In the genomic region with DNA sequence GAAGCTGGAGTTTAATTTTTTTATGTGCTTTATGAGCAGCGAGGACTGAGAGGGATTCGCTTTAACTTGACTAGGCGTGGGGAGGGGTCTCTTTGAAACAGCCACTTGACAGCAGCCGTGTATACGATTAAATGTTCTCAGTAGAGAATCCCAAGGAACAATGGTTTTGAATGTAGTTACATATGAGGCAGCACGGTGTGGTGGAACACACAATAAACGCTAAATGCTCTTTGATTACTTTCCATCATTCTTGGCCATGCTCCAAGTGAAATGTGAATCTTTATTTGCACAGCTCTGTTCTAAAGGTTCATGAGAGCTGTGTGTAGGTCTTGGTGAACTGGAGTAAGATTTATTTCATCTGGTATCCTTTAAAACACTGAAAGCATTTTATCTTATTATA, we compare ENCODE assay signal across 1 cellular context.
TF ChIP-seq lines count a peak whose summit lies in the region.

No MANE protein-coding gene starts in this region.

TF ChIP-seq in HEK293, 187 proteins besides CTCF, POLR2A, EP300 and RAD21 (continued from another document):
- TF ChIP-seq, protein P1, sequence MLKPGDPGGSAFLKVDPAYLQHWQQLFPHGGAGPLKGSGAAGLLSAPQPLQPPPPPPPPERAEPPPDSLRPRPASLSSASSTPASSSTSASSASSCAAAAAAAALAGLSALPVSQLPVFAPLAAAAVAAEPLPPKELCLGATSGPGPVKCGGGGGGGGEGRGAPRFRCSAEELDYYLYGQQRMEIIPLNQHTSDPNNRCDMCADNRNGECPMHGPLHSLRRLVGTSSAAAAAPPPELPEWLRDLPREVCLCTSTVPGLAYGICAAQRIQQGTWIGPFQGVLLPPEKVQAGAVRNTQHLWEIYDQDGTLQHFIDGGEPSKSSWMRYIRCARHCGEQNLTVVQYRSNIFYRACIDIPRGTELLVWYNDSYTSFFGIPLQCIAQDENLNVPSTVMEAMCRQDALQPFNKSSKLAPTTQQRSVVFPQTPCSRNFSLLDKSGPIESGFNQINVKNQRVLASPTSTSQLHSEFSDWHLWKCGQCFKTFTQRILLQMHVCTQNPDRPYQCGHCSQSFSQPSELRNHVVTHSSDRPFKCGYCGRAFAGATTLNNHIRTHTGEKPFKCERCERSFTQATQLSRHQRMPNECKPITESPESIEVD (tag by site-specific recombination; IDR thresholded peaks at IDR 0.05): peak; percentile 86; the same call in 1 of the 2 replicates
- 0 out of 2 replicates have a peak, but pooled peaks have one; percentile 18 for TF ChIP-seq ZNF843 (tag by site-specific recombination; IDR thresholded peaks at IDR 0.05)
- TF ChIP-seq RBAK (tag by site-specific recombination; IDR thresholded peaks at IDR 0.05): no peak
- TF ChIP-seq ZNF274 (IDR thresholded peaks at IDR 0.05; ENCODE audit: low read length): no peak
- TF ChIP-seq ZNF274 (tag by site-specific recombination; IDR thresholded peaks at IDR 0.05; ENCODE audit: borderline replicate concordance): no peak
- TF ChIP-seq, protein P2, sequence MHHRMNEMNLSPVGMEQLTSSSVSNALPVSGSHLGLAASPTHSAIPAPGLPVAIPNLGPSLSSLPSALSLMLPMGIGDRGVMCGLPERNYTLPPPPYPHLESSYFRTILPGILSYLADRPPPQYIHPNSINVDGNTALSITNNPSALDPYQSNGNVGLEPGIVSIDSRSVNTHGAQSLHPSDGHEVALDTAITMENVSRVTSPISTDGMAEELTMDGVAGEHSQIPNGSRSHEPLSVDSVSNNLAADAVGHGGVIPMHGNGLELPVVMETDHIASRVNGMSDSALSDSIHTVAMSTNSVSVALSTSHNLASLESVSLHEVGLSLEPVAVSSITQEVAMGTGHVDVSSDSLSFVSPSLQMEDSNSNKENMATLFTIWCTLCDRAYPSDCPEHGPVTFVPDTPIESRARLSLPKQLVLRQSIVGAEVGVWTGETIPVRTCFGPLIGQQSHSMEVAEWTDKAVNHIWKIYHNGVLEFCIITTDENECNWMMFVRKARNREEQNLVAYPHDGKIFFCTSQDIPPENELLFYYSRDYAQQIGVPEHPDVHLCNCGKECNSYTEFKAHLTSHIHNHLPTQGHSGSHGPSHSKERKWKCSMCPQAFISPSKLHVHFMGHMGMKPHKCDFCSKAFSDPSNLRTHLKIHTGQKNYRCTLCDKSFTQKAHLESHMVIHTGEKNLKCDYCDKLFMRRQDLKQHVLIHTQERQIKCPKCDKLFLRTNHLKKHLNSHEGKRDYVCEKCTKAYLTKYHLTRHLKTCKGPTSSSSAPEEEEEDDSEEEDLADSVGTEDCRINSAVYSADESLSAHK (tag by site-specific recombination; IDR thresholded peaks at IDR 0.05): 0 out of 2 replicates have a peak, but pooled peaks have one; percentile 51
- no peak for TF ChIP-seq ZNF621 (tag by site-specific recombination; IDR thresholded peaks at IDR 0.05)
- TF ChIP-seq, protein P3, sequence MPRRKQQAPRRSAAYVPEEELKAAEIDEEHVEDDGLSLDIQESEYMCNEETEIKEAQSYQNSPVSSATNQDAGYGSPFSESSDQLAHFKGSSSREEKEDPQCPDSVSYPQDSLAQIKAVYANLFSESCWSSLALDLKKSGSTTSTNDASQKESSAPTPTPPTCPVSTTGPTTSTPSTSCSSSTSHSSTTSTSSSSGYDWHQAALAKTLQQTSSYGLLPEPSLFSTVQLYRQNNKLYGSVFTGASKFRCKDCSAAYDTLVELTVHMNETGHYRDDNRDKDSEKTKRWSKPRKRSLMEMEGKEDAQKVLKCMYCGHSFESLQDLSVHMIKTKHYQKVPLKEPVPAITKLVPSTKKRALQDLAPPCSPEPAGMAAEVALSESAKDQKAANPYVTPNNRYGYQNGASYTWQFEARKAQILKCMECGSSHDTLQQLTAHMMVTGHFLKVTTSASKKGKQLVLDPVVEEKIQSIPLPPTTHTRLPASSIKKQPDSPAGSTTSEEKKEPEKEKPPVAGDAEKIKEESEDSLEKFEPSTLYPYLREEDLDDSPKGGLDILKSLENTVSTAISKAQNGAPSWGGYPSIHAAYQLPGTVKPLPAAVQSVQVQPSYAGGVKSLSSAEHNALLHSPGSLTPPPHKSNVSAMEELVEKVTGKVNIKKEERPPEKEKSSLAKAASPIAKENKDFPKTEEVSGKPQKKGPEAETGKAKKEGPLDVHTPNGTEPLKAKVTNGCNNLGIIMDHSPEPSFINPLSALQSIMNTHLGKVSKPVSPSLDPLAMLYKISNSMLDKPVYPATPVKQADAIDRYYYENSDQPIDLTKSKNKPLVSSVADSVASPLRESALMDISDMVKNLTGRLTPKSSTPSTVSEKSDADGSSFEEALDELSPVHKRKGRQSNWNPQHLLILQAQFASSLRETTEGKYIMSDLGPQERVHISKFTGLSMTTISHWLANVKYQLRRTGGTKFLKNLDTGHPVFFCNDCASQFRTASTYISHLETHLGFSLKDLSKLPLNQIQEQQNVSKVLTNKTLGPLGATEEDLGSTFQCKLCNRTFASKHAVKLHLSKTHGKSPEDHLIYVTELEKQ (tag by site-specific recombination; IDR thresholded peaks at IDR 0.05; ENCODE audit: borderline replicate concordance): no peak
- 0 out of 2 replicates have a peak, but pooled peaks have one; percentile 34 for TF ChIP-seq ZNF341 (tag by site-specific recombination; IDR thresholded peaks at IDR 0.05; ENCODE audit: low read depth)
- 0 out of 2 replicates have a peak, but pooled peaks have one; percentile 24 for TF ChIP-seq ZSCAN30 (tag by site-specific recombination; IDR thresholded peaks at IDR 0.05)
- TF ChIP-seq ZNF184 (tag by site-specific recombination; IDR thresholded peaks at IDR 0.05): no peak
- TF ChIP-seq ZNF473 (tag by site-specific recombination; IDR thresholded peaks at IDR 0.05): no peak
- TF ChIP-seq, protein P4, sequence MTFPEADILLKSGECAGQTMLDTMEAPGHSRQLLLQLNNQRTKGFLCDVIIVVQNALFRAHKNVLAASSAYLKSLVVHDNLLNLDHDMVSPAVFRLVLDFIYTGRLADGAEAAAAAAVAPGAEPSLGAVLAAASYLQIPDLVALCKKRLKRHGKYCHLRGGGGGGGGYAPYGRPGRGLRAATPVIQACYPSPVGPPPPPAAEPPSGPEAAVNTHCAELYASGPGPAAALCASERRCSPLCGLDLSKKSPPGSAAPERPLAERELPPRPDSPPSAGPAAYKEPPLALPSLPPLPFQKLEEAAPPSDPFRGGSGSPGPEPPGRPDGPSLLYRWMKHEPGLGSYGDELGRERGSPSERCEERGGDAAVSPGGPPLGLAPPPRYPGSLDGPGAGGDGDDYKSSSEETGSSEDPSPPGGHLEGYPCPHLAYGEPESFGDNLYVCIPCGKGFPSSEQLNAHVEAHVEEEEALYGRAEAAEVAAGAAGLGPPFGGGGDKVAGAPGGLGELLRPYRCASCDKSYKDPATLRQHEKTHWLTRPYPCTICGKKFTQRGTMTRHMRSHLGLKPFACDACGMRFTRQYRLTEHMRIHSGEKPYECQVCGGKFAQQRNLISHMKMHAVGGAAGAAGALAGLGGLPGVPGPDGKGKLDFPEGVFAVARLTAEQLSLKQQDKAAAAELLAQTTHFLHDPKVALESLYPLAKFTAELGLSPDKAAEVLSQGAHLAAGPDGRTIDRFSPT (tag by site-specific recombination; IDR thresholded peaks at IDR 0.05): no peak
- TF ChIP-seq, protein P5, sequence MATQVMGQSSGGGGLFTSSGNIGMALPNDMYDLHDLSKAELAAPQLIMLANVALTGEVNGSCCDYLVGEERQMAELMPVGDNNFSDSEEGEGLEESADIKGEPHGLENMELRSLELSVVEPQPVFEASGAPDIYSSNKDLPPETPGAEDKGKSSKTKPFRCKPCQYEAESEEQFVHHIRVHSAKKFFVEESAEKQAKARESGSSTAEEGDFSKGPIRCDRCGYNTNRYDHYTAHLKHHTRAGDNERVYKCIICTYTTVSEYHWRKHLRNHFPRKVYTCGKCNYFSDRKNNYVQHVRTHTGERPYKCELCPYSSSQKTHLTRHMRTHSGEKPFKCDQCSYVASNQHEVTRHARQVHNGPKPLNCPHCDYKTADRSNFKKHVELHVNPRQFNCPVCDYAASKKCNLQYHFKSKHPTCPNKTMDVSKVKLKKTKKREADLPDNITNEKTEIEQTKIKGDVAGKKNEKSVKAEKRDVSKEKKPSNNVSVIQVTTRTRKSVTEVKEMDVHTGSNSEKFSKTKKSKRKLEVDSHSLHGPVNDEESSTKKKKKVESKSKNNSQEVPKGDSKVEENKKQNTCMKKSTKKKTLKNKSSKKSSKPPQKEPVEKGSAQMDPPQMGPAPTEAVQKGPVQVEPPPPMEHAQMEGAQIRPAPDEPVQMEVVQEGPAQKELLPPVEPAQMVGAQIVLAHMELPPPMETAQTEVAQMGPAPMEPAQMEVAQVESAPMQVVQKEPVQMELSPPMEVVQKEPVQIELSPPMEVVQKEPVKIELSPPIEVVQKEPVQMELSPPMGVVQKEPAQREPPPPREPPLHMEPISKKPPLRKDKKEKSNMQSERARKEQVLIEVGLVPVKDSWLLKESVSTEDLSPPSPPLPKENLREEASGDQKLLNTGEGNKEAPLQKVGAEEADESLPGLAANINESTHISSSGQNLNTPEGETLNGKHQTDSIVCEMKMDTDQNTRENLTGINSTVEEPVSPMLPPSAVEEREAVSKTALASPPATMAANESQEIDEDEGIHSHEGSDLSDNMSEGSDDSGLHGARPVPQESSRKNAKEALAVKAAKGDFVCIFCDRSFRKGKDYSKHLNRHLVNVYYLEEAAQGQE (tag by site-specific recombination; IDR thresholded peaks at IDR 0.05): no peak
- TF ChIP-seq, protein P6, sequence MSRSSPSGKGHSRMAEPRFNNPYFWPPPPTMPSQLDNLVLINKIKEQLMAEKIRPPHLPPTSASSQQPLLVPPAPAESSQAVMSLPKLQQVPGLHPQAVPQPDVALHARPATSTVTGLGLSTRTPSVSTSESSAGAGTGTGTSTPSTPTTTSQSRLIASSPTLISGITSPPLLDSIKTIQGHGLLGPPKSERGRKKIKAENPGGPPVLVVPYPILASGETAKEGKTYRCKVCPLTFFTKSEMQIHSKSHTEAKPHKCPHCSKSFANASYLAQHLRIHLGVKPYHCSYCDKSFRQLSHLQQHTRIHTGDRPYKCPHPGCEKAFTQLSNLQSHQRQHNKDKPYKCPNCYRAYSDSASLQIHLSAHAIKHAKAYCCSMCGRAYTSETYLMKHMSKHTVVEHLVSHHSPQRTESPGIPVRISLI (tag by site-specific recombination; IDR thresholded peaks at IDR 0.05): no peak
- no peak for TF ChIP-seq ZNF664 (tag by site-specific recombination; IDR thresholded peaks at IDR 0.05)
- TF ChIP-seq ZNF214 (tag by site-specific recombination; IDR thresholded peaks at IDR 0.05; ENCODE audit: borderline replicate concordance): no peak
TF ChIP-seq in HEK293: peak in this region for 7.
